ENCODE assay signal across 13 cellular contexts in the genomic region with DNA sequence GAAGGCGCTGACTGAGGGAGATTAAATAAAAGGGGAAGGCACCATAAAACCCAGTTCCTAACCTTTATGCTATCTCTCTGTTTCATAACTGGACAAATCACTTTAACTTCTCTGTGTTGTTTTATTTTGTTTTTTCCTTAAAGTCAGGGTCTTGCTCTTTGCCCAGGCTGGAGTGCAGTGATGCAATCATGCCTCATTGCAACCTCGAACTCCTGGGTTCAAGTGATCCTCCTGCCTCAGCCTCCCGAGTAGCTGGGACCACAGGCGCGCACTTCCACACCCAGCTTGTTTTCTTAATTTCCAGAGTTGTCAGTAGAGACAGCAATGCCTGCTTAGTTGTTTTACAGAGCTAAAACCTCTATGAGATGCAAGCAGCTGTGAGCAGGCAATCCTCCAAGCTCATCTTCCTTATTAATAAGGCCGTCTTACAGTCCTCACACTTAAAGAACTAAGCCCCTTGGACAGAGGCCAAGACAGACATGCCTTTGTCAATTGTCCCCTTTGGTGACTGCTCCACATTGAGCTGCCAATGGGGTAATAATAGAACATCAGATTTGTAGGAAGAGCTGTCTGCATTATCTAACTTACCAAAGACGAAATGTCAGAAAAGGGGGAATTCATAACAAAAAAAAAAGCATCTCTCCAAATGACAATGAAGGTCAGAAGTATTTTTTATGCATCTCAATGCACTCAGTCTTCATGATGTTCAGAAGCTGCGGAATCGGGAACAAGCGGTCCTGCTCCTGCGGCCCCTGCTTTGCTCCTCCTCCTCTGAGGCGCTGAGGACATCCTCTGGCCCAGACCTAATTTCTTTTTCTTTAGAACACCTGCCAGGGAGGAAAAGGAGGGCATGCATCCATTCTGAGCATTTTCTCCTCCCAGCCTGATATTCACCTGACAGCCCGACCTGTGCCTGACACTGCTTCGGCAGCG.
"Had no signal": no experiment of that assay in that cellular context is flagged by ENCODE, and none has a peak within 500 bp of the region (broad histone marks: within the 10 kb centered on the region; RNA-seq: fewer than 3 reads in every experiment).

No MANE protein-coding gene starts in this region.

- H3K4me3 Mint-ChIP-seq: mesothelial cell of epicardium, naive B cell, type B pancreatic cell had no signal

- H3K27ac ChIP-seq: lower lobe of right lung, suprapubic skin had no signal

- H3K4me3 ChIP-seq: lower lobe of right lung, suprapubic skin had no signal

- H3K9me3 Mint-ChIP-seq: type B pancreatic cell had no signal

- H3K36me3 Mint-ChIP-seq: mesothelial cell of epicardium, type B pancreatic cell had no signal

- DNase-seq: activated naive CD4-positive, alpha-beta T cell; activated T-cell treated with anti-CD3 and anti-CD28 coated beads for 4 hours; lower lobe of right lung; naive B cell; small intestine; stimulated activated CD4-positive, alpha-beta T cell treated with anti-CD3 and anti-CD28 coated beads, Interleukin-4, amount 100 ng/mL, for 4 hours; stimulated activated CD8-positive, alpha-beta memory T cell treated with anti-CD3 and anti-CD28 coated beads, Interleukin-4, amount 100 ng/mL, for 48 hours; stimulated activated naive CD4-positive, alpha-beta T cell treated with Interleukin-2 at 50 U/mL for 16 hours; SW 1271 had no signal

- H3K4me1 Mint-ChIP-seq: mesothelial cell of epicardium, naive B cell had no signal

- H3K36me3 ChIP-seq: lower lobe of right lung, suprapubic skin had no signal

- H3K27ac Mint-ChIP-seq: mesothelial cell of epicardium, naive B cell, type B pancreatic cell had no signal

- H3K27me3 ChIP-seq: suprapubic skin had no signal

- H3K4me1 ChIP-seq: lower lobe of right lung, suprapubic skin had no signal

- ATAC-seq: esophagus mucosa had no signal

- H3K9me3 ChIP-seq: lower lobe of right lung had no signal
